ENCODE assay signal across 1 cellular context in the genomic region with DNA sequence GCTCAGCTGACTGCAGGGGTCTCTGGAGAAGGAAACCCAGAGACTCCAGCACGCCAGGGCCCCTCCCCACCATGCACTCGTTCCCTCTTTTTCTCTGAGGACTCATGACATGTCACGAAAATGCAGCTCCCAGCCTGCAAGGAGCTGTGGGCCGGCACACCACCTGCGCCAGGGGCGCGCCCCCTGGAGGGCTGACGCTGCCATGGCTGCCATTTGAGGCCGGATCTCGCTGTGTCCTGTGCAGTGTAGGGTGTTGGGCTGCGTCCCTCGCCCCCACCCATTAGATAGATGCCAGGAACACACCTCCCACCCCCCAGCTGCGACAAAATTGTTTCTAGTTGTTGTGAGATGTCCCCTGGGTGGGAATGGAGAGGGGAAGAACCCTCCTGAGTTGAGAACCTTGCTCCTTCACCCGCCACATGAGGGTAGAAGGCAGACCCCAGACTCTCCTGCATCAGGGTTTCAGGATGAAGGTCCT.
TF ChIP-seq lines count a peak whose summit lies in the region.

No MANE protein-coding gene starts in this region.

TF ChIP-seq in GM23338, 12 proteins besides CTCF, POLR2A, EP300 and RAD21 (continued from another document):
- TF ChIP-seq JUNB (IDR thresholded peaks at IDR 0.05; ENCODE audit: unreplicated experiment) = no peak
